ENCODE assay signal across 8 cellular contexts in the genomic region with DNA sequence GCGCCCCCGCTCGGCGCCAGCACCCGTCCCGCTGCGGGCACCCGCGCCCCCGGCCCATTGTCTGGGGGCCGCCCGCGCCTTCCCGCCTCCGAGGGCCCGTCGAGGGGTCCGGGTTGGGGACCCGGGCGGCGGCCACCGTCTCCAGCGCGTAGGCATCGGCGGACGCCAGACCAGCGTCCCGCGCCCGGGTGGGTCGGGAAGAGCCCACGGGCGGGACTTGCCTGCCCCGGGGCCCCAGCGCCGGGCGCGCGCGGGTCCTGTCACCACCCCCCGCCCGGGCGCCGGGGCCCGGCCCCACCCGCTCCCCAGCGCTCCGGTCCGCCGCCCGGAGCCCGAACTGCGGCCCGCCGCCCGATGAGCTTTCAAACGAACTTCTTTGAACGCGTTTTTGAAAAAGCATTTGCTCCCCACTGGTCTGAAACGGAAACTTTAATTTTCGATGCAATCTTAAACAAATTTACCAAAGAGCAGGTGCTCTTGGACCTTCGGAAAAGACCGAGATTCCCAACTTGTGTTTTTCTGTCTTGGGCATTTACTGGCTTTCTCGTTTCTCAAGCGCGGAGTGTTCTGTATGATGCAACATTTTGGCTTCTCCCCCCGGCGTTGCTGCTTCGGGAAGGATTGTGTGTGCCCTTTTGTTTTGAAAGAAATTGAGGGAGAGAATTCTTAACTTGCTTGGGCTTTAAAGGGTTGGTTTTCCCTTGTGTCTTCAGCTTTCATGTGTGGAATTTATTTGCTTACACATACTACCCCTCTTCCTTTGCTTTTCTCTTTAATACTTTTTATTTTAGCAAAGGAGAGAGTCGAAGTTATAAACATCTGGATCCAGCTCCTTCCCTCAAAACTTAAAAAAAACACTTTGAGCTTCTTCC.
DNase-seq lines count a peak whose midpoint lies in the region; ATAC-seq and TF ChIP-seq lines count a peak whose summit lies in the region.

No MANE protein-coding gene starts in this region.

- H3K27ac ChIP-seq in RWPE2 (ENCODE audit: poor library complexity, severe bottlenecking) = peak overlapping the region; percentile 75

- peak overlapping the region; percentile 67 for H3K4me3 ChIP-seq in AG09309 (ENCODE audit: control insufficient read depth, low read depth, low read length)
- H3K4me3 ChIP-seq in RWPE2 (ENCODE audit: severe bottlenecking) = peak overlapping the region; percentile 84
- H3K4me3 ChIP-seq in cardiac fibroblast (replicated peaks in 1 of 2; ENCODE audit: low read depth in 2 of 2, low read length in 2 of 2) = peak overlapping the region; percentile 80 to 88

- peaks cover 12% of the 10 kb centered on the region for H3K36me3 ChIP-seq in RWPE2 (ENCODE audit: low read depth)

- peaks cover 24% of the 10 kb centered on the region for H3K4me1 ChIP-seq in RWPE2 (ENCODE audit: insufficient read depth, poor library complexity, severe bottlenecking)

- TF ChIP-seq CTCF in AG09309 (IDR thresholded peaks at IDR 0.05; ENCODE audit: control insufficient read depth, insufficient read depth, low read depth, low read length, missing control alignments) (no peak), RWPE2 (IDR thresholded peaks at IDR 0.05; ENCODE audit: poor library complexity, severe bottlenecking) (no peak), cardiac fibroblast (IDR thresholded peaks at IDR 0.05; ENCODE audit: low read depth, low read length) (no peak)

- ATAC-seq in GM18520 (IDR thresholded peaks at IDR 0.05; ENCODE audit: unreplicated experiment) = peak; percentile 6
- peak; percentile 4 for ATAC-seq in HG03571 (IDR thresholded peaks at IDR 0.05; ENCODE audit: unreplicated experiment)
- ATAC-seq in RWPE2 (ENCODE audit: low read depth) = no peak
- no peak for ATAC-seq in stimulated activated naive CD8-positive, alpha-beta T cell treated with anti-CD3 and anti-CD28 coated beads, Interleukin-15, Interleukin-2, amounts not matched to agents 100 U/mL and 50 U/mL, for 24 hours

- no peak for DNase-seq in AG09309 (ENCODE audit: low read depth)
- no peak for DNase-seq in RWPE2 (ENCODE audit: low spot score)
- DNase-seq in cardiac fibroblast (ENCODE audit: low read depth in 2 of 2) = peak; percentile 83 to 87
- DNase-seq in left kidney (ENCODE audit: low read depth, low spot score) = peak; percentile 81
- DNase-seq in stimulated activated naive CD8-positive, alpha-beta T cell treated with anti-CD3 and anti-CD28 coated beads, Interleukin-15, Interleukin-2, amounts not matched to agents 100 U/mL and 50 U/mL, for 24 hours = peak; percentile 38
- no peak for DNase-seq in amniotic stem cell (lab: John Stamatoyannopoulos, UW)

- H3K9me3 ChIP-seq in RWPE2 (ENCODE audit: severe bottlenecking) = no peaks in the 10 kb centered on the region

- no peaks in the 10 kb centered on the region for H3K27me3 ChIP-seq in RWPE2 (ENCODE audit: insufficient read depth, poor library complexity, severe bottlenecking)

Comparison
In these comparisons a context has a peak if more than half of its experiments do, and no peak if none do; other contexts are left out.
1. DNase-seq: peak in cardiac fibroblast (2 of 2), left kidney (single experiment) and stimulated activated naive CD8-positive, alpha-beta T cell treated with anti-CD3 and anti-CD28 coated beads, Interleukin-15, Interleukin-2, amounts not matched to agents 100 U/mL and 50 U/mL, for 24 hours (single experiment); none in AG09309 (single experiment), RWPE2 (single experiment) and amniotic stem cell (single experiment).
2. ATAC-seq: peak in GM18520 (single experiment) and HG03571 (single experiment); none in RWPE2 (single experiment) and stimulated activated naive CD8-positive, alpha-beta T cell treated with anti-CD3 and anti-CD28 coated beads, Interleukin-15, Interleukin-2, amounts not matched to agents 100 U/mL and 50 U/mL, for 24 hours (single experiment).
3. Peak in every context shown above with its lines, with median percentiles within 50 percentile points of each other: H3K4me3 ChIP-seq.